ENCODE assay signal across 1 cellular context in genomic region chr13:91351980-91352379, GRCh38.
TF ChIP-seq lines count a peak whose summit lies in the region.

No MANE protein-coding gene starts in this region.

TF ChIP-seq in WTC11, 78 proteins besides CTCF, POLR2A, EP300 and RAD21 (continued from another document):
- TF ChIP-seq ZNF532 (CRISPR knock-in tag; IDR thresholded peaks at IDR 0.05; ENCODE audit: borderline replicate concordance) (no peak), ZBTB43 (CRISPR knock-in tag; IDR thresholded peaks at IDR 0.05) (no peak), ZNF396 (CRISPR knock-in tag; IDR thresholded peaks at IDR 0.05; ENCODE audit: borderline replicate concordance) (no peak), EMX1 (CRISPR knock-in tag; IDR thresholded peaks at IDR 0.05) (no peak), IRF2 (CRISPR knock-in tag; IDR thresholded peaks at IDR 0.05; ENCODE audit: borderline replicate concordance, low read depth) (no peak), ATF6 (CRISPR knock-in tag; IDR thresholded peaks at IDR 0.05) (no peak), NFYB (CRISPR knock-in tag; conservative IDR thresholded peaks at IDR 0.05; ENCODE audit: low read depth) (no peak), AFF4 (CRISPR knock-in tag; IDR thresholded peaks at IDR 0.05; ENCODE audit: borderline replicate concordance) (no peak), ZNF423 (CRISPR knock-in tag; IDR thresholded peaks at IDR 0.05) (no peak)
